ENCODE assay signal across 20 cellular contexts in the genomic region with DNA sequence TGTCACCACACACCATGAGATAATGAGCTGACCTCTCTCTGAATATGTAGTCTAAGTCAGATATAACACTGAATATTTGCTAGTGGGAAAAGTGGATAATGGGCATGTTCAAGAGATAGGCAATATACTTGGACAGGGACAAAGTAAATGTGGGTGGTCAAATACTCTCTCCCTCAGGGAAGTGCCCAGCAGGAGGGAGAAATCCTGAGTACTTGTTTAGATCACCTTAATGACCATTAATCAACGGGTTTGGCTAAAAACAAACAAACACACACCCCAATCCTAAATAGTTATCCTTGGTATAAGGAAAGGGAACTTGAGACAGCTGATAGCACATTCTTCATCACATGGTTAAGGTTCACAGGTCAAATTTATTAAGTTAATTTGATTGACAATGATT.
DNase-seq lines count a peak whose midpoint lies in the region; ATAC-seq and TF ChIP-seq lines count a peak whose summit lies in the region.
"Had no signal": no experiment of that assay in that cellular context is flagged by ENCODE, and none has a peak within 500 bp of the region (broad histone marks: within the 10 kb centered on the region; RNA-seq: fewer than 3 reads in every experiment).

No MANE protein-coding gene starts in this region.

- no peaks in the 10 kb centered on the region for H3K27me3 ChIP-seq in neural cell (ENCODE audit: insufficient read depth, low read depth, low read length)

- ATAC-seq in WTC11 = no peak
- ATAC-seq in GM18505 (IDR thresholded peaks at IDR 0.05; ENCODE audit: unreplicated experiment) = no peak

- H3K27me3 Mint-ChIP-seq in WTC11 (ENCODE audit: low read depth) = no peaks in the 10 kb centered on the region; the same call in 1 of the 2 replicates

- H3K36me3 Mint-ChIP-seq in WTC11 = peaks cover 16% of the 10 kb centered on the region

- H4K20me1 ChIP-seq in neural cell (ENCODE audit: insufficient read depth) = no peaks in the 10 kb centered on the region

- H3K4me3 ChIP-seq in neural cell (ENCODE audit: low read length) = no peak overlapping the region

- no peak for TF ChIP-seq RAD21 in neural cell (conservative IDR thresholded peaks at IDR 0.05)

- H3K4me3 Mint-ChIP-seq in WTC11 = peak overlapping the region; percentile 2; the same call in 1 of the 2 replicates

- H3F3A ChIP-seq in neural cell (ENCODE audit: insufficient read depth, low read length, poor library complexity, severe bottlenecking) = no peaks in the 10 kb centered on the region

- H3K4me2 ChIP-seq in neural cell (ENCODE audit: low read length) = no peak overlapping the region
- H3K4me2 ChIP-seq: SK-N-SH had no signal

- H2AFZ ChIP-seq in neural cell (ENCODE audit: low read depth, low read length) = no peak overlapping the region

- POLR2A ChIA-PET in WTC11 (lab: Charles Lee) = no interaction called here

- no peak for TF ChIP-seq POLR2A in GM18505 (IDR thresholded peaks at IDR 0.05; ENCODE audit: borderline replicate concordance, extremely low read depth, insufficient read depth, insufficient read length)

- H3K9me2 ChIP-seq in neural cell (ENCODE audit: insufficient read depth, low read length) = no peaks in the 10 kb centered on the region
- H3K9me2 ChIP-seq: SK-N-SH had no signal

- TF ChIP-seq EP300 in neural cell (conservative IDR thresholded peaks at IDR 0.05; ENCODE audit: poor library complexity, severe bottlenecking) = peak; percentile 31

- TF ChIP-seq CTCF in WTC11 (IDR thresholded peaks at IDR 0.05) (no peak), neural cell (IDR thresholded peaks at IDR 0.05; ENCODE audit: poor library complexity, severe bottlenecking) (no peak)

- H3K4me1 Mint-ChIP-seq in WTC11 = peaks cover 78% of the 10 kb centered on the region

- peak; percentile 2 for DNase-seq in NCI-H2227 (lab: John Stamatoyannopoulos, UW; ENCODE audit: unreplicated experiment)
- DNase-seq in NCI-H2227 treated with DMSO at 0.1 percent for 48 hours (lab: John Stamatoyannopoulos, UW) = no peak
- peak; percentile 2 for DNase-seq in NCI-H146 treated with DMSO at 0.1 percent for 48 hours (lab: John Stamatoyannopoulos, UW; ENCODE audit: unreplicated experiment)
- no peak for DNase-seq in WTC11 (ENCODE audit: low spot score)
- no peak for DNase-seq in NCI-H226
- no peak for DNase-seq in amygdala (lab: John Stamatoyannopoulos, UW)
- DNase-seq: AML-193, DND-41, H7, NCI-H1092 treated with DMSO at 0.1 percent for 48 hours, NCI-H187, NCI-H2107, NCI-H345, NCI-H524 treated with DMSO at 0.1 percent for 48 hours, SHP77 treated with DMSO at 0.1 percent for 48 hours, SK-N-SH had no signal

- H3K9me3 ChIP-seq in neural cell (ENCODE audit: low read length) = no peaks in the 10 kb centered on the region
- H3K9me3 ChIP-seq: SK-N-SH had no signal

- no peak overlapping the region for H3K9ac ChIP-seq in neural cell (ENCODE audit: low read length)
- H3K9ac ChIP-seq: SK-N-SH had no signal

- no peak overlapping the region for H3K27ac ChIP-seq in neural cell (ENCODE audit: low read length)
- H3K27ac ChIP-seq: 22Rv1, C4-2B had no signal

- H3K9me3 Mint-ChIP-seq in WTC11 = peaks cover 8% of the 10 kb centered on the region

- H3K36me3 ChIP-seq in neural cell (ENCODE audit: insufficient read depth, low read length) = no peaks in the 10 kb centered on the region

- H3K27ac Mint-ChIP-seq in WTC11 = peak overlapping the region; percentile 84

- CTCF ChIA-PET in WTC11 (lab: Charles Lee) = no interaction called here

- no peaks in the 10 kb centered on the region for H3K79me2 ChIP-seq in neural cell (replicated peaks; ENCODE audit: insufficient read depth, low read length)

TF ChIP-seq in WTC11, 78 proteins besides CTCF, POLR2A, EP300 and RAD21:
- TF ChIP-seq FOXP4 (CRISPR knock-in tag; IDR thresholded peaks at IDR 0.05) = peak; percentile 88; the same call in 1 of the 2 replicates
- peak; percentile 75; the same call in 1 of the 2 replicates for TF ChIP-seq TEAD1 (CRISPR knock-in tag; IDR thresholded peaks at IDR 0.05)
- no peak for TF ChIP-seq ZNF416 (CRISPR knock-in tag; IDR thresholded peaks at IDR 0.05)

TF ChIP-seq in neural cell, 6 proteins besides CTCF, POLR2A, EP300 and RAD21:
- TF ChIP-seq EZH2 (IDR thresholded peaks at IDR 0.05; ENCODE audit: borderline replicate concordance, insufficient read depth, low read length, poor library complexity, severe bottlenecking) (no peak), TAF1 (IDR thresholded peaks at IDR 0.05; ENCODE audit: low read depth) (no peak), POLR2AphosphoS5 (IDR thresholded peaks at IDR 0.05) (no peak), MXI1 (conservative IDR thresholded peaks at IDR 0.05; ENCODE audit: poor library complexity, severe bottlenecking) (no peak)

Comparison
In these comparisons a context has a peak if more than half of its experiments do, and no peak if none do; other contexts are left out.
1. DNase-seq: peak in NCI-H2227 (single experiment) and NCI-H146 treated with DMSO at 0.1 percent for 48 hours (single experiment); none in NCI-H2227 treated with DMSO at 0.1 percent for 48 hours (single experiment), WTC11 (single experiment), NCI-H226 (single experiment) and amygdala (0 of 56).